Comparison of ENCODE assay signal across 9 cellular contexts in genomic region chr11:35236667-35237003, GRCh38.
DNase-seq lines count a peak whose midpoint lies in the region; ATAC-seq and TF ChIP-seq lines count a peak whose summit lies in the region.
"Had no signal": no experiment of that assay in that cellular context is flagged by ENCODE, and none has a peak within 500 bp of the region (broad histone marks: within the 10 kb centered on the region; RNA-seq: fewer than 3 reads in every experiment).

No MANE protein-coding gene starts in this region.

- no peak for ATAC-seq in HCT116
- no peak for ATAC-seq in GM21390 (IDR thresholded peaks at IDR 0.05; ENCODE audit: unreplicated experiment)

- BruUV-seq in HCT116 (replicated peaks; lab: Mats Ljungman, UMichigan), result no TSS peak

- RAD21 ChIA-PET in HCT116 (lab: Charles Lee; ENCODE audit: low non-redundant PET in 1 of 2, low total read pairs in 2 of 2, uncharacterized antibody in 2 of 2, unreplicated experiment in 2 of 2), result interaction anchor here in 1 of 2 experiments (1.2 kb wide), 1 partner anchor 154 kb away, joined by 4 read pairs; no protein-coding TSS in a partner anchor

- H3K4me1 ChIP-seq in HCT116 (ENCODE audit: control insufficient read depth in 1 of 2, insufficient read depth in 2 of 2, low read length in 2 of 2) (peaks cover 26 to 39% of the 10 kb centered on the region in 2 experiments), prostate gland (replicated peaks) (no peaks in the 10 kb centered on the region), MM.1S (ENCODE audit: low read length) (peaks cover 12% of the 10 kb centered on the region)

- peak overlapping the region; percentile 8 for H3K27ac Mint-ChIP-seq in activated T-helper 1 cell treated with anti-CD3 and anti-CD28 coated beads, Interleukin-12 subunit alpha, Interleukin-12 subunit beta, Interleukin-2, Interleukin-4 antibody, amounts not matched to agents 30 ng/mL and 10 ng/mL and 1 ng/mL, durations not matched to agents 14 hours and 24 hours and 36 hours

- no peak overlapping the region for H2AFZ ChIP-seq in HCT116 (ENCODE audit: low read depth, low read length, poor library complexity, severe bottlenecking)
- no peak overlapping the region for H2AFZ ChIP-seq in MM.1S (ENCODE audit: low read length)

- DNase-seq in AG10803 (ENCODE audit: low read depth), result peak; percentile 83
- DNase-seq in HCT116 (ENCODE audit: low read depth, low spot score), result no peak
- no peak for DNase-seq in activated T-helper 1 cell treated with anti-CD3 and anti-CD28 coated beads, Interleukin-12 subunit alpha, Interleukin-12 subunit beta, Interleukin-2, Interleukin-4 antibody, amounts not matched to agents 30 ng/mL and 10 ng/mL and 1 ng/mL, durations not matched to agents 14 hours and 24 hours and 36 hours (ENCODE audit: low spot score)
- peak; percentile 41 for DNase-seq in kidney epithelial cell (ENCODE audit: low read depth)
- no peak for DNase-seq in prostate gland (ENCODE audit: low spot score)
- DNase-seq in MM.1S, result no peak
- no peak for DNase-seq in lower leg skin (ENCODE audit: low spot score in 2 of 2)

- TF ChIP-seq RAD21 in HCT116 (IDR thresholded peaks at IDR 0.05; ENCODE audit: low read depth), result no peak

- no peak for TF ChIP-seq CTCF in AG10803 (conservative IDR thresholded peaks at IDR 0.05; ENCODE audit: low read length)
- no peak for TF ChIP-seq CTCF in HCT116 (IDR thresholded peaks at IDR 0.05 in 2 of 3, conservative IDR thresholded peaks at IDR 0.05 in 1 of 3; ENCODE audit: borderline replicate concordance in 1 of 3, insufficient read depth in 1 of 3, low read depth in 2 of 3, low read length in 2 of 3)
- no peak for TF ChIP-seq CTCF in kidney epithelial cell (IDR thresholded peaks at IDR 0.05; ENCODE audit: insufficient read depth, low read length, poor library complexity, severe bottlenecking)
- TF ChIP-seq CTCF in prostate gland (IDR thresholded peaks at IDR 0.05), result no peak
- TF ChIP-seq CTCF in MM.1S (IDR thresholded peaks at IDR 0.05; ENCODE audit: low read length), result no peak
- no peak for TF ChIP-seq CTCF in lower leg skin (IDR thresholded peaks at IDR 0.05)

- POLR2A ChIA-PET in HCT116 (lab: Charles Lee), result interaction anchor here (1.3 kb wide), 1 partner anchor 9 kb away, joined by 3 read pairs; no protein-coding TSS in a partner anchor

- no peaks in the 10 kb centered on the region for H3K27me3 Mint-ChIP-seq in activated T-helper 1 cell treated with anti-CD3 and anti-CD28 coated beads, Interleukin-12 subunit alpha, Interleukin-12 subunit beta, Interleukin-2, Interleukin-4 antibody, amounts not matched to agents 30 ng/mL and 10 ng/mL and 1 ng/mL, durations not matched to agents 14 hours and 24 hours and 36 hours (ENCODE audit: insufficient read depth)

- peaks cover 35% of the 10 kb centered on the region for H3K36me3 Mint-ChIP-seq in activated T-helper 1 cell treated with anti-CD3 and anti-CD28 coated beads, Interleukin-12 subunit alpha, Interleukin-12 subunit beta, Interleukin-2, Interleukin-4 antibody, amounts not matched to agents 30 ng/mL and 10 ng/mL and 1 ng/mL, durations not matched to agents 14 hours and 24 hours and 36 hours (ENCODE audit: low read depth)

- H3K9me3 ChIP-seq in HCT116 (ENCODE audit: control insufficient read depth in 1 of 2, insufficient read depth in 1 of 2, low read depth in 1 of 2, low read length in 2 of 2), result no peaks in the 10 kb centered on the region
- H3K9me3 ChIP-seq in prostate gland, result no peaks in the 10 kb centered on the region
- no peaks in the 10 kb centered on the region for H3K9me3 ChIP-seq in MM.1S (replicated peaks; ENCODE audit: insufficient read depth, low read length)

- peaks cover 11% of the 10 kb centered on the region; the same call in 1 of the 2 replicates for H3F3A ChIP-seq in MM.1S (ENCODE audit: insufficient read depth, low read length)

- H3K4me3 ChIP-seq in AG10803 (ENCODE audit: low read length) (no peak overlapping the region), HCT116 (replicated peaks in 1 of 2; ENCODE audit: low read depth in 1 of 2, low read length in 2 of 2) (no peak overlapping the region), kidney epithelial cell (ENCODE audit: low read depth, low read length) (no peak overlapping the region), prostate gland (no peak overlapping the region), MM.1S (ENCODE audit: low read length) (no peak overlapping the region), lower leg skin (ENCODE audit: low read depth, poor library complexity, severe bottlenecking) (no peak overlapping the region)

- intact Hi-C loops in HCT116 (cut with micrococcal nuclease) (loop anchor here (5.0 kb wide), 2 partner anchors 99 to 156 kb away; partner anchors contain the start of gene CD44), prostate gland (cut with DNase I) (no loop called here), lower leg skin (cut with DNase I; ENCODE audit: low total_unique reads) (no loop called here)
- intact Hi-C loops in activated T-helper 1 cell treated with anti-CD3 and anti-CD28 coated beads, Interleukin-12 subunit alpha, Interleukin-12 subunit beta, Interleukin-2, Interleukin-4 antibody, amounts not matched to agents 30 ng/mL and 10 ng/mL and 1 ng/mL, durations not matched to agents 14 hours and 24 hours and 36 hours (cut with micrococcal nuclease), result loop anchor here (5.0 kb wide), 5 partner anchors 56 to 224 kb away; no protein-coding TSS in a partner anchor

- no peaks in the 10 kb centered on the region for H3K9me2 ChIP-seq in HCT116 (ENCODE audit: insufficient read depth)
- H3K9me2 ChIP-seq in MM.1S (replicated peaks; ENCODE audit: insufficient read depth, low read length), result no peaks in the 10 kb centered on the region

- H3K9me3 Mint-ChIP-seq in activated T-helper 1 cell treated with anti-CD3 and anti-CD28 coated beads, Interleukin-12 subunit alpha, Interleukin-12 subunit beta, Interleukin-2, Interleukin-4 antibody, amounts not matched to agents 30 ng/mL and 10 ng/mL and 1 ng/mL, durations not matched to agents 14 hours and 24 hours and 36 hours, result peaks cover 15% of the 10 kb centered on the region

- H3K27me3 ChIP-seq in HCT116 (ENCODE audit: insufficient read depth, low read length) (no peaks in the 10 kb centered on the region), kidney epithelial cell (ENCODE audit: control insufficient read depth, insufficient read depth, low read length) (no peaks in the 10 kb centered on the region), prostate gland (replicated peaks; ENCODE audit: insufficient read depth) (no peaks in the 10 kb centered on the region), MM.1S (replicated peaks; ENCODE audit: insufficient read depth, low read length) (no peaks in the 10 kb centered on the region)

- no peaks in the 10 kb centered on the region for H3K36me3 ChIP-seq in HCT116 (ENCODE audit: control insufficient read depth in 1 of 2, insufficient read depth in 2 of 2, low read length in 2 of 2)
- no peaks in the 10 kb centered on the region for H3K36me3 ChIP-seq in kidney epithelial cell (ENCODE audit: control insufficient read depth, insufficient read depth, low read length)
- no peaks in the 10 kb centered on the region for H3K36me3 ChIP-seq in prostate gland
- no peaks in the 10 kb centered on the region for H3K36me3 ChIP-seq in MM.1S (replicated peaks; ENCODE audit: insufficient read depth, low read length)

- H3K9ac ChIP-seq in HCT116 (ENCODE audit: low read length), result no peak overlapping the region
- no peak overlapping the region for H3K9ac ChIP-seq in MM.1S (ENCODE audit: low read length)
- H3K9ac ChIP-seq: KMS-11 had no signal

- H3K4me2 ChIP-seq in HCT116 (ENCODE audit: low read length), result peak overlapping the region; percentile 38; the same call in 1 of the 2 replicates
- no peak overlapping the region for H3K4me2 ChIP-seq in MM.1S (ENCODE audit: low read depth, low read length)
- H3K4me2 ChIP-seq: KMS-11 had no signal

- 72% methylated on average over 5 of the region's 5 CpGs for WGBS in prostate gland
- WGBS in lower leg skin, 2 donors, result 30 to 47% methylated on average over 5 of the region's 5 CpGs

- no peak overlapping the region for H3K27ac ChIP-seq in HCT116 (ENCODE audit: low read depth, low read length)
- no peak overlapping the region for H3K27ac ChIP-seq in prostate gland
- no peak overlapping the region for H3K27ac ChIP-seq in MM.1S (ENCODE audit: low read length)
- H3K27ac ChIP-seq: KMS-11 had no signal

- TF ChIP-seq POLR2A in HCT116 (IDR thresholded peaks at IDR 0.05; ENCODE audit: borderline replicate concordance, extremely low read depth, insufficient read depth, insufficient read length) (no peak), prostate gland (IDR thresholded peaks at IDR 0.05) (no peak), lower leg skin (IDR thresholded peaks at IDR 0.05) (no peak)

- H4K20me1 ChIP-seq in HCT116 (ENCODE audit: insufficient read depth), result no peaks in the 10 kb centered on the region
- H4K20me1 ChIP-seq in MM.1S (ENCODE audit: insufficient read depth, low read length), result no peaks in the 10 kb centered on the region

- H3K4me3 Mint-ChIP-seq in activated T-helper 1 cell treated with anti-CD3 and anti-CD28 coated beads, Interleukin-12 subunit alpha, Interleukin-12 subunit beta, Interleukin-2, Interleukin-4 antibody, amounts not matched to agents 30 ng/mL and 10 ng/mL and 1 ng/mL, durations not matched to agents 14 hours and 24 hours and 36 hours, result peak overlapping the region; percentile 50

- CTCF ChIA-PET in HCT116 (lab: Charles Lee), result interaction anchor here (0.7 to 1.5 kb wide), 4 partner anchors 70 to 310 kb away, joined by 3 to 7 read pairs (median 3); no protein-coding TSS in a partner anchor

- H3K79me2 ChIP-seq in HCT116 (ENCODE audit: insufficient read depth, low read length) (no peaks in the 10 kb centered on the region), MM.1S (ENCODE audit: low read length) (no peaks in the 10 kb centered on the region)

- H3K4me1 Mint-ChIP-seq in activated T-helper 1 cell treated with anti-CD3 and anti-CD28 coated beads, Interleukin-12 subunit alpha, Interleukin-12 subunit beta, Interleukin-2, Interleukin-4 antibody, amounts not matched to agents 30 ng/mL and 10 ng/mL and 1 ng/mL, durations not matched to agents 14 hours and 24 hours and 36 hours (ENCODE audit: low read depth), result peaks cover 68% of the 10 kb centered on the region

TF ChIP-seq in HCT116, 20 proteins besides CTCF, POLR2A, EP300 and RAD21 (continues in another document):
- TF ChIP-seq EZH2phosphoT487 (IDR thresholded peaks at IDR 0.05; ENCODE audit: borderline replicate concordance), result no peak
- TF ChIP-seq ATF3 (IDR thresholded peaks at IDR 0.05), result no peak
- no peak for TF ChIP-seq ZFX (IDR thresholded peaks at IDR 0.05)
- no peak for TF ChIP-seq YY1 (IDR thresholded peaks at IDR 0.05; ENCODE audit: extremely low read depth, insufficient replicate concordance, low read depth, low read length)
- TF ChIP-seq JUND (IDR thresholded peaks at IDR 0.05), result 0 out of 2 replicates have a peak, but pooled peaks have one; percentile 16
- no peak for TF ChIP-seq SRF (IDR thresholded peaks at IDR 0.05; ENCODE audit: low read depth)
- TF ChIP-seq CBX3 (IDR thresholded peaks at IDR 0.05; ENCODE audit: low read depth), result no peak
- TF ChIP-seq SP1 (IDR thresholded peaks at IDR 0.05; ENCODE audit: low read depth), result 0 out of 2 replicates have a peak, but pooled peaks have one; percentile 17

Comparison
In these comparisons a context has a peak if more than half of its experiments do, and no peak if none do; other contexts are left out.
1. DNase-seq: peak in AG10803 (single experiment) and kidney epithelial cell (single experiment); none in HCT116 (single experiment), activated T-helper 1 cell treated with anti-CD3 and anti-CD28 coated beads, Interleukin-12 subunit alpha, Interleukin-12 subunit beta, Interleukin-2, Interleukin-4 antibody, amounts not matched to agents 30 ng/mL and 10 ng/mL and 1 ng/mL, durations not matched to agents 14 hours and 24 hours and 36 hours (single experiment), prostate gland (single experiment), MM.1S (single experiment) and lower leg skin (0 of 2).
2. intact Hi-C loops: an anchor here in HCT116 (5.0 kb wide) and activated T-helper 1 cell treated with anti-CD3 and anti-CD28 coated beads, Interleukin-12 subunit alpha, Interleukin-12 subunit beta, Interleukin-2, Interleukin-4 antibody, amounts not matched to agents 30 ng/mL and 10 ng/mL and 1 ng/mL, durations not matched to agents 14 hours and 24 hours and 36 hours (5.0 kb wide); none called in prostate gland and lower leg skin.